In the genomic region with DNA sequence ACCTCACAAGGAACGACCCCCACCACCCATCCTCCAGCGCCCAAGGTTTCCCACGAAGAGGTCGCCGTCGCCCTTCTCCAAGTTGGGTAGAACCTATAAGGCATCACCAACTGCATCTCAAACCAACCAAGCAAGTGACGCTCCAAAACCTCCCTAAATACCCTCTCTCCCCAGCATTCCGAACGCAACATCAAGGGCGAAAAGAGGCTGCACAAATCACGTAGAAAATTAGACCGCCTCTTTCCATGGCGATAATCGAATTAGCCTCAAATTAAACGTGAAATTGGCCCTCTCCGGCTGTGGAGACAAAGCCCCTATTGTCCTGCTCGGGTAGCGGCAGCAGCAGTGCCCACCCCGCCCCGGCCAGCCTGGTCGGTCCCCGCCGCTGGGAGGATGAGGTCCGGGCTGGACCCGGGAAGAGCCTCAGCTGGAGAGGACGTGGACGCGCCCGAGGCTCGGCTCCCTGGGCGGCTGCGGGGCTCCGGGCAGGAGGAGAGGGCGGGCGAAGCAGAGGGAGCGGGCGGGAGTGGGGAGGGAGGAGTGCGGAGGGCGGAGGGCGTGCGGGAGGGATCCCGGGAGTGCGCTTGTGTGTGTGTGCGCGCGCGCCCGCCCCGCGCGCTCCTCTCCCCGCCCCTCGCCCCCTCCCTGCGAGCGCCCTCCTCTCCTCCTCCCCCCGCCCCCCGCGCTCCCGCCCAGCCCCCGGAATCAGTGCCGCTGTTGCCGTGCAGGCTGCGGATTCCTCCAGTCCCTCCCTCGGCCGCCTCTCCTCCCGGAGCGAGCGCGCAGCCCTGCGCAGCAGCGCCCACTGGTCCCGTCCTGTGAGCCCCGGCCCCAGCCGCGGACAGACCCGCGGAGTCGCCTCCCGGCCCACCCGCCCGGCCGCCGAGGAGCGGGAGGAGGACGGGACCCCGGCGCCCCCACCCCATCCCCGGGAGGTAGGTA, we compare ENCODE assay signal across 7 cellular contexts. TPM values are rescaled to one million over a fixed set of nuclear protein-coding genes. Genes with fewer than 3 reads are reported as not detected.
A peak's percentile ranks its signal among the peaks of the same experiment; 100 is the strongest.
DNase-seq lines count a peak whose midpoint lies in the region; ATAC-seq, FAIRE-seq and TF ChIP-seq lines count a peak whose summit lies in the region.

A gene (plus strand): TSS at position 744 of the 942 bp plus-strand sequence. CDS start 70,092 bp downstream, outside the sequence.

- no peaks in the 10 kb centered on the region for H3K36me3 Mint-ChIP-seq in activated naive CD4-positive, alpha-beta T cell treated with anti-CD3 and anti-CD28 coated beads, Interleukin-2, amount 50 U/mL, for 24 hours
- H3K36me3 Mint-ChIP-seq in nephron (ENCODE audit: low read depth), result no peaks in the 10 kb centered on the region

- H3K27ac Mint-ChIP-seq in activated naive CD4-positive, alpha-beta T cell treated with anti-CD3 and anti-CD28 coated beads, Interleukin-2, amount 50 U/mL, for 24 hours, result no peak within 1 kb of the TSS
- H3K27ac Mint-ChIP-seq in nephron, result peak within 1 kb of the TSS; percentile 88 to 94 (median 94)

- H3K4me1 Mint-ChIP-seq in activated naive CD4-positive, alpha-beta T cell treated with anti-CD3 and anti-CD28 coated beads, Interleukin-2, amount 50 U/mL, for 24 hours, result peaks cover 18% of the 10 kb centered on the region
- peaks cover 30% of the 10 kb centered on the region for H3K4me1 Mint-ChIP-seq in nephron

- FAIRE-seq in frontal cortex (lab: Jason Lieb, UNC), result no peak

- TF ChIP-seq CTCF in GM12864 (IDR thresholded peaks at IDR 0.05; ENCODE audit: low read depth, low read length, missing control alignments) (no peak), nephron (IDR thresholded peaks at IDR 0.05; ENCODE audit: unreplicated experiment in 3 of 3) (no peak)

- peak; percentile 45 for ATAC-seq in HG03066 (IDR thresholded peaks at IDR 0.05; ENCODE audit: low read depth, unreplicated experiment)

- H3K27me3 Mint-ChIP-seq in activated naive CD4-positive, alpha-beta T cell treated with anti-CD3 and anti-CD28 coated beads, Interleukin-2, amount 50 U/mL, for 24 hours, result peaks cover 42% of the 10 kb centered on the region
- H3K27me3 Mint-ChIP-seq in nephron (ENCODE audit: low read depth), result peaks cover 9% of the 10 kb centered on the region

- peak within 1 kb of the TSS; percentile 86 for H3K4me3 Mint-ChIP-seq in activated naive CD4-positive, alpha-beta T cell treated with anti-CD3 and anti-CD28 coated beads, Interleukin-2, amount 50 U/mL, for 24 hours
- peak within 1 kb of the TSS; percentile 92 to 99 (median 96) for H3K4me3 Mint-ChIP-seq in nephron

- no peaks in the 10 kb centered on the region for H3K9me3 Mint-ChIP-seq in activated naive CD4-positive, alpha-beta T cell treated with anti-CD3 and anti-CD28 coated beads, Interleukin-2, amount 50 U/mL, for 24 hours
- no peaks in the 10 kb centered on the region for H3K9me3 Mint-ChIP-seq in nephron

- DNase-seq in GM12864 (ENCODE audit: low read depth) (no peak), NCI-H774 (lab: John Stamatoyannopoulos, UW) (peak; percentile 88), frontal cortex (ENCODE audit: low spot score in 2 of 2) (peak; percentile 88 to 93), OCI-M1 (lab: John Stamatoyannopoulos, UW) (no peak)

- peak within 1 kb of the TSS; percentile 49 for H3K4me3 ChIP-seq in GM12864 (ENCODE audit: low read depth, low read length)

RNA-seq across cellular contexts. Expression of the gene that starts here (rescaled TPM):
- total RNA-seq in frontal cortex, result 449 TPM

Comparison
In these comparisons a context has a peak if more than half of its experiments do, and no peak if none do; other contexts are left out.
1. DNase-seq: peak in NCI-H774 (single experiment) and frontal cortex (2 of 2); none in GM12864 (single experiment) and OCI-M1 (single experiment).